In genomic region chr7:108004220-108005142, GRCh38 we compare ENCODE assay signal across 8 cellular contexts. TPM values are rescaled to one million over a fixed set of nuclear protein-coding genes. Genes with fewer than 3 reads are reported as not detected.
DNase-seq lines count a peak whose midpoint lies in the region; ATAC-seq, FAIRE-seq and TF ChIP-seq lines count a peak whose summit lies in the region.

No MANE protein-coding gene starts in this region.

- peaks cover 42 to 54% of the 10 kb centered on the region in 2 donors for H3K27me3 Mint-ChIP-seq in natural killer cell (ENCODE audit: low read depth in 2 of 2)

- H3K4me1 ChIP-seq in duodenal mucosa (ENCODE audit: control insufficient read depth in 1 of 2, insufficient read depth in 2 of 2, low read length in 2 of 2) = peaks cover 48 to 52% of the 10 kb centered on the region in 2 donors

- peaks cover 0 to 4% of the 10 kb centered on the region in 2 donors for H3K27me3 ChIP-seq in duodenal mucosa (ENCODE audit: control insufficient read depth in 1 of 2, insufficient read depth in 2 of 2, low read length in 2 of 2)

- H3K4me3 Mint-ChIP-seq in natural killer cell = peak overlapping the region; percentile 72

- no peak for TF ChIP-seq CTCF in natural killer cell (IDR thresholded peaks at IDR 0.05)
- TF ChIP-seq CTCF in GM13976 (IDR thresholded peaks at IDR 0.05; ENCODE audit: borderline replicate concordance, control extremely low read depth, extremely low read depth, insufficient read depth, missing control alignments) = no peak

- peaks cover 11 to 16% of the 10 kb centered on the region in 2 donors for H3K4me1 Mint-ChIP-seq in natural killer cell

- peak overlapping the region; percentile 7 to 18 for H3K9ac ChIP-seq in duodenal mucosa (ENCODE audit: low read depth in 1 of 2, low read length in 2 of 2)

- DNase-seq in Caki2 (ENCODE audit: low read depth) = peak; percentile 94
- DNase-seq in natural killer cell = no peak
- no peak for DNase-seq in GM13976 (ENCODE audit: low spot score)
- DNase-seq in GM19238 (ENCODE audit: insufficient read length, low spot score) = no peak
- DNase-seq in NCI-H345 treated with DMSO at 0.1 percent for 48 hours (lab: John Stamatoyannopoulos, UW; ENCODE audit: unreplicated experiment) = no peak
- DNase-seq in HTR-8/SVneo (ENCODE audit: insufficient read length, low spot score) = no peak

- intact Hi-C loops in natural killer cell (cut with micrococcal nuclease) = no loop called here

- ATAC-seq in HG03108 (IDR thresholded peaks at IDR 0.05; ENCODE audit: unreplicated experiment) (peak; percentile 54), natural killer cell (no peak)

- in situ Hi-C loops in Caki2 (cut with HindIII; ENCODE audit: low pct_unique_long_range_greater_than_20kb, low sequenced_read_pairs) = no loop called here
- in situ Hi-C loops in GM13976 (cut with MboI; ENCODE audit: low sequenced_read_pairs, unreplicated experiment) = no loop called here

- no peaks in the 10 kb centered on the region for H3K9me3 ChIP-seq in duodenal mucosa (ENCODE audit: control insufficient read depth in 1 of 2, low read length in 2 of 2)

- H3K9me3 Mint-ChIP-seq in natural killer cell = peaks cover 0 to 3% of the 10 kb centered on the region in 2 donors

- no peaks in the 10 kb centered on the region for H3K36me3 ChIP-seq in duodenal mucosa (ENCODE audit: control insufficient read depth in 1 of 2, insufficient read depth in 2 of 2, low read length in 2 of 2)

- peaks cover 7% of the 10 kb centered on the region for H3K36me3 Mint-ChIP-seq in natural killer cell

- H3K27ac Mint-ChIP-seq in natural killer cell = no peak overlapping the region

- peak overlapping the region; percentile 9 to 21 for H3K4me3 ChIP-seq in duodenal mucosa (ENCODE audit: low read depth in 1 of 2, low read length in 2 of 2)

- FAIRE-seq in HTR-8/SVneo (lab: Jason Lieb, UNC) = no peak

- H3K27ac ChIP-seq in duodenal mucosa (ENCODE audit: low read depth, low read length) = peak overlapping the region; percentile 62

RNA-seq across cellular contexts. Expression of gene LAMB1, which starts 1.5 kb away (rescaled TPM):
- total RNA-seq in Caki2 (2014; rRNA removed; shearing (Covaris generic); ENCODE audit: low replicate concordance) = 121 and 127 TPM in 2 replicates
- total RNA-seq in natural killer cell = not detected

Comparison
In these comparisons a context has a peak if more than half of its experiments do, and no peak if none do; other contexts are left out.
1. RNA of gene LAMB1, which starts 1.5 kb away (total RNA-seq): 121 to 127 TPM in Caki2; not detected in natural killer cell; every median in the first group is over 100 times any median in the second.